ENCODE assay signal across 9 cellular contexts in the genomic region with DNA sequence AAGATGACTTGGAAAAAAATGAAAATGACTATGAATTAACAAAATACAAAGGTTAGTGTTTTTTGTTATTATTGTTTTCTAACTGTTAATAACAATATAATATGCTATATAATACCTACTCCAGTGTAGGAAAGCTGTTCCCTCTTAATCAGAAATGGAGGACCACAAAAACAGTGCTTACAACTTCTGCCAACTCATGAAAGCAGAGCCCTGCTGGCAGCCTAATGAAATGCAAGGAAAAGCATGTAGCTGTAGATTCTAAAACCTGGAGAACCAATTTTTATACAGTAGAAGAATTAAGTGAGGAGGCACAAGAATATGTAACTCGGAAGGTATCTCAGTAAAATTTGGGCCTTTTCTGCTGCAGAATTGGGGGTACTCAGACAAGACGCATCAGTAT. TPM values are rescaled to one million over a fixed set of nuclear protein-coding genes. Genes with fewer than 3 reads are reported as not detected.
DNase-seq lines count a peak whose midpoint lies in the region; FAIRE-seq and TF ChIP-seq lines count a peak whose summit lies in the region.
"Had no signal": no experiment of that assay in that cellular context is flagged by ENCODE, and none has a peak within 500 bp of the region (broad histone marks: within the 10 kb centered on the region; RNA-seq: fewer than 3 reads in every experiment).

No MANE protein-coding gene starts in this region.

- no peaks in the 10 kb centered on the region for H3K9me3 ChIP-seq in CD4-positive, alpha-beta memory T cell (ENCODE audit: control insufficient read depth in 1 of 2, low read length in 2 of 2)

- H3K4me1 ChIP-seq in CD4-positive, alpha-beta memory T cell (ENCODE audit: insufficient read depth, low read length): peaks cover 28% of the 10 kb centered on the region

- no peak overlapping the region for H3K4me3 ChIP-seq in CD4-positive, alpha-beta memory T cell (ENCODE audit: low read length in 2 of 2)
- no peak overlapping the region for H3K4me3 ChIP-seq in kidney epithelial cell (ENCODE audit: low read depth, low read length)

- H3K4me1 Mint-ChIP-seq in CD4-positive, alpha-beta memory T cell: peaks cover 28 to 48% (median 43%) of the 10 kb centered on the region in 4 donors
- peaks cover 13% of the 10 kb centered on the region for H3K4me1 Mint-ChIP-seq in T-helper 2 cell treated with Interferon-gamma antibody and Interleukin-4, amounts not matched to agents 5 μg/mL and 100 μg/mL, for 36 hours (ENCODE audit: low read depth)

- CTCF ChIA-PET in CD4-positive, alpha-beta memory T cell (lab: Charles Lee; ENCODE audit: partially characterized antibody): interaction anchor here (0.9 to 1.1 kb wide), 2 partner anchors 9 to 24 kb away, joined by 3 read pairs; no protein-coding TSS in a partner anchor
- CTCF ChIA-PET in HEK293T (lab: Yijun Ruan, JAX): interaction anchor here (1.3 kb wide), 1 partner anchor 23 kb away, joined by 3 read pairs; no protein-coding TSS in a partner anchor

- intact Hi-C loops in CD4-positive, alpha-beta memory T cell (cut with micrococcal nuclease): no loop called here

- peak overlapping the region in 1 of 7 donors; percentile 10 for H3K27ac Mint-ChIP-seq in CD4-positive, alpha-beta memory T cell
- no peak overlapping the region for H3K27ac Mint-ChIP-seq in T-helper 2 cell treated with Interferon-gamma antibody and Interleukin-4, amounts not matched to agents 5 μg/mL and 100 μg/mL, for 36 hours

- peaks cover 11% of the 10 kb centered on the region for H3K36me3 ChIP-seq in CD4-positive, alpha-beta memory T cell (ENCODE audit: insufficient read depth, low read length)
- H3K36me3 ChIP-seq in kidney epithelial cell (ENCODE audit: control insufficient read depth, insufficient read depth, low read length): peaks cover 2% of the 10 kb centered on the region

- H3K27me3 ChIP-seq in CD4-positive, alpha-beta memory T cell (ENCODE audit: insufficient read depth, low read length): no peaks in the 10 kb centered on the region
- H3K27me3 ChIP-seq in kidney epithelial cell (ENCODE audit: control insufficient read depth, insufficient read depth, low read length): no peaks in the 10 kb centered on the region

- peaks cover 0 to 5% (median 0%) of the 10 kb centered on the region in 8 donors for H3K9me3 Mint-ChIP-seq in CD4-positive, alpha-beta memory T cell
- peaks cover 12% of the 10 kb centered on the region for H3K9me3 Mint-ChIP-seq in T-helper 2 cell treated with Interferon-gamma antibody and Interleukin-4, amounts not matched to agents 5 μg/mL and 100 μg/mL, for 36 hours

- peak in 3 of 5 donors; percentile 3 to 16 (median 11) for DNase-seq in CD4-positive, alpha-beta memory T cell
- peak; percentile 39 for DNase-seq in HEK293T (ENCODE audit: extremely low spot score)
- no peak for DNase-seq in kidney epithelial cell (ENCODE audit: low read depth)
- no peak for DNase-seq in T-helper 2 cell treated with Interferon-gamma antibody and Interleukin-4, amounts not matched to agents 5 μg/mL and 100 μg/mL, for 36 hours (ENCODE audit: low spot score)
- no peak for DNase-seq in SHP77 treated with DMSO at 0.1 percent for 48 hours (lab: John Stamatoyannopoulos, UW)
- DNase-seq in NCI-H2196 treated with DMSO at 0.1 percent for 48 hours (lab: John Stamatoyannopoulos, UW; ENCODE audit: unreplicated experiment): no peak
- DNase-seq in HuH-7.5 (ENCODE audit: low spot score): no peak

- H3K27me3 Mint-ChIP-seq in CD4-positive, alpha-beta memory T cell: no peaks in the 10 kb centered on the region
- no peaks in the 10 kb centered on the region for H3K27me3 Mint-ChIP-seq in T-helper 2 cell treated with Interferon-gamma antibody and Interleukin-4, amounts not matched to agents 5 μg/mL and 100 μg/mL, for 36 hours (ENCODE audit: low read depth)
- H3K27me3 Mint-ChIP-seq: brain had no signal

- H3K36me3 Mint-ChIP-seq in CD4-positive, alpha-beta memory T cell: peaks cover 32 to 40% of the 10 kb centered on the region in 2 donors
- H3K36me3 Mint-ChIP-seq in T-helper 2 cell treated with Interferon-gamma antibody and Interleukin-4, amounts not matched to agents 5 μg/mL and 100 μg/mL, for 36 hours (ENCODE audit: low read depth): peaks cover 47% of the 10 kb centered on the region

- POLR2A ChIA-PET in CD4-positive, alpha-beta memory T cell (lab: Charles Lee; ENCODE audit: partially characterized antibody): interaction anchor here (5.3 kb wide), 1 partner anchor 29 kb away, joined by 30 read pairs; a partner anchor contains a TSS
- POLR2A ChIA-PET in HEK293T (lab: Yijun Ruan, JAX): no interaction called here

- H3K27ac ChIP-seq in CD4-positive, alpha-beta memory T cell (ENCODE audit: low read depth, low read length): no peak overlapping the region

- FAIRE-seq in TTC549 (lab: Jason Lieb, UNC): peak; percentile 82

- TF ChIP-seq CTCF in kidney epithelial cell (IDR thresholded peaks at IDR 0.05; ENCODE audit: insufficient read depth, low read length, poor library complexity, severe bottlenecking): peak; percentile 58

- no peak overlapping the region for H3K4me3 Mint-ChIP-seq in CD4-positive, alpha-beta memory T cell
- H3K4me3 Mint-ChIP-seq in T-helper 2 cell treated with Interferon-gamma antibody and Interleukin-4, amounts not matched to agents 5 μg/mL and 100 μg/mL, for 36 hours: no peak overlapping the region
- H3K4me3 Mint-ChIP-seq: brain had no signal

TF ChIP-seq in HEK293T, 16 proteins besides CTCF, POLR2A, EP300 and RAD21:
- TF ChIP-seq FOXK2 (IDR thresholded peaks at IDR 0.05): no peak
- no peak for TF ChIP-seq LEF1 (IDR thresholded peaks at IDR 0.05; ENCODE audit: borderline replicate concordance)
TF ChIP-seq in HEK293T: peak in this region for 0.

RNA-seq across cellular contexts. Expression of a gene that starts 29.4 kb away (rescaled TPM):
- 10 to 100 TPM; 45.2 to 46.8 TPM for total RNA-seq in CD4-positive, alpha-beta memory T cell
- polyA plus RNA-seq in CD4-positive, alpha-beta memory T cell: 10 to 100 TPM; 10.5 to 14.1 TPM
- 14.6 and 15.5 TPM in 2 replicates for total RNA-seq in kidney epithelial cell

Comparison
In these comparisons a context has a peak if more than half of its experiments do, and no peak if none do; other contexts are left out.
1. DNase-seq: peak in CD4-positive, alpha-beta memory T cell (3 of 5) and HEK293T (single experiment); none in kidney epithelial cell (single experiment), T-helper 2 cell treated with Interferon-gamma antibody and Interleukin-4, amounts not matched to agents 5 μg/mL and 100 μg/mL, for 36 hours (single experiment), SHP77 treated with DMSO at 0.1 percent for 48 hours (single experiment), NCI-H2196 treated with DMSO at 0.1 percent for 48 hours (single experiment) and HuH-7.5 (single experiment).